In the genomic region with DNA sequence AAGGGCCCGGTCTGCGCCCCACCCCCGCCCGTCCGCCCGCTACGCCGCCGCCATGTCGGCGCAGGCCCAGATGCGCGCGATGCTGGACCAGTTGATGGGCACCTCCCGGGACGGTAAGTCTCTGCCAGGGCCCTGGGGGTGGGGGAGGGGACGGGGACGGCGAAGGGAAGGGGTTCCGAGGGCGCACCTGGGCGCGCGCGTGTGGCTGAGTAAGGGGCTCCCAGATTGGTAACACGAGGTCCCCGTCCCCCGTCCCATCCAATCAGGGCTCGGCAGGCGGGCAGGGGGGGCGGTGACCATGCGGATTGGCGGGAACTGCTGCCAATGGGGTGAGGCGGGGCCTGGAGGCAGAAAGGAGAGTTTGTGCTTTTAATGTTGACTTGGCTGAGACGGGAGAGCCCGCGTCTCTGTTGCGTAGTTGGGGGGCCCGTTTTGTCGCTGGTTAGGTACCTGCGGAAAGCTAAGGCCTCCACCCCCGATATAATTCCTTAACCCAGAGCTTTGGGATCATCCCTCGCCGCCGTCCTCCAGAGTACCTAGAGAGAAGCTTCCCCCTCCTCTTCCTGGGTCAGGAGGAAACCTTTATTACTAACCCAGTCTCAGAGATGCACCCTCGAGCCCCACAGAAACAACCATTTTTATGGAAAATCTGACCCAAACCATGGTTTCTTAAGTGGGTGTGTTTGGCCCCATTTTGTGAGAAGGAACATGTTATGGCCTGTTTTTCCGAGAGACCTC, we compare ENCODE assay signal across 1 cellular context.
TF ChIP-seq lines count a peak whose summit lies in the region.

No MANE protein-coding gene starts in this region.

TF ChIP-seq in GM12878, 131 proteins besides CTCF, POLR2A, EP300 and RAD21 (continued from another document and continues in another):
- TF ChIP-seq, protein P1, sequence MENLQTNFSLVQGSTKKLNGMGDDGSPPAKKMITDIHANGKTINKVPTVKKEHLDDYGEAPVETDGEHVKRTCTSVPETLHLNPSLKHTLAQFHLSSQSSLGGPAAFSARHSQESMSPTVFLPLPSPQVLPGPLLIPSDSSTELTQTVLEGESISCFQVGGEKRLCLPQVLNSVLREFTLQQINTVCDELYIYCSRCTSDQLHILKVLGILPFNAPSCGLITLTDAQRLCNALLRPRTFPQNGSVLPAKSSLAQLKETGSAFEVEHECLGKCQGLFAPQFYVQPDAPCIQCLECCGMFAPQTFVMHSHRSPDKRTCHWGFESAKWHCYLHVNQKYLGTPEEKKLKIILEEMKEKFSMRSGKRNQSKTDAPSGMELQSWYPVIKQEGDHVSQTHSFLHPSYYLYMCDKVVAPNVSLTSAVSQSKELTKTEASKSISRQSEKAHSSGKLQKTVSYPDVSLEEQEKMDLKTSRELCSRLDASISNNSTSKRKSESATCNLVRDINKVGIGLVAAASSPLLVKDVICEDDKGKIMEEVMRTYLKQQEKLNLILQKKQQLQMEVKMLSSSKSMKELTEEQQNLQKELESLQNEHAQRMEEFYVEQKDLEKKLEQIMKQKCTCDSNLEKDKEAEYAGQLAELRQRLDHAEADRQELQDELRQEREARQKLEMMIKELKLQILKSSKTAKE (IDR thresholded peaks at IDR 0.05; ENCODE audit: low read depth, poor library complexity, severe bottlenecking): peak; percentile 39
- TF ChIP-seq POLR2AphosphoS2 (IDR thresholded peaks at IDR 0.05; ENCODE audit: low read depth, low read length): no peak
- TF ChIP-seq BHLHE40 (IDR thresholded peaks at IDR 0.05; ENCODE audit: borderline replicate concordance in 1 of 2, low read depth in 2 of 2, low read length in 1 of 2): peak in 1 of 2 experiments; percentile 14; a peak in 1 of 4 replicates
- no peak for TF ChIP-seq STAT1 (conservative IDR thresholded peaks at IDR 0.05)
- peak; percentile 20 for TF ChIP-seq SMAD1 (IDR thresholded peaks at IDR 0.05; ENCODE audit: low read depth, partially characterized antibody)
- TF ChIP-seq CREB1 (IDR thresholded peaks at IDR 0.05; ENCODE audit: low read depth): peak; percentile 67
- TF ChIP-seq POU2F2 (IDR thresholded peaks at IDR 0.05; ENCODE audit: borderline replicate concordance, low read depth, low read length): 0 out of 3 replicates have a peak, but pooled peaks have one; percentile 56
- no peak for TF ChIP-seq ZNF24 (IDR thresholded peaks at IDR 0.05)
- peak; percentile 72 for TF ChIP-seq RELB (IDR thresholded peaks at IDR 0.05; ENCODE audit: low read depth)
- TF ChIP-seq RFX5 (IDR thresholded peaks at IDR 0.05; ENCODE audit: low read depth, low read length): 0 out of 2 replicates have a peak, but pooled peaks have one; percentile 10
- TF ChIP-seq MXI1 (IDR thresholded peaks at IDR 0.05; ENCODE audit: low read depth, low read length): peak; percentile 53; the same call in 1 of the 2 replicates
- TF ChIP-seq TCF12 (IDR thresholded peaks at IDR 0.05; ENCODE audit: low read depth, low read length): peak; percentile 1; the same call in 1 of the 2 replicates
- peak; percentile 57 for TF ChIP-seq MEF2B (IDR thresholded peaks at IDR 0.05; ENCODE audit: partially characterized antibody, poor library complexity, severe bottlenecking)
- TF ChIP-seq BMI1 (IDR thresholded peaks at IDR 0.05; ENCODE audit: borderline replicate concordance): no peak
- peak; percentile 47 for TF ChIP-seq FOS (IDR thresholded peaks at IDR 0.05; ENCODE audit: borderline replicate concordance, extremely low read depth, insufficient read length)
- TF ChIP-seq, protein P2, sequence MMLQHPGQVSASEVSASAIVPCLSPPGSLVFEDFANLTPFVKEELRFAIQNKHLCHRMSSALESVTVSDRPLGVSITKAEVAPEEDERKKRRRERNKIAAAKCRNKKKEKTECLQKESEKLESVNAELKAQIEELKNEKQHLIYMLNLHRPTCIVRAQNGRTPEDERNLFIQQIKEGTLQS (IDR thresholded peaks at IDR 0.05; ENCODE audit: borderline replicate concordance, extremely low read depth, low read depth, low read length): no peak
- peak; percentile 75 for TF ChIP-seq DPF2 (IDR thresholded peaks at IDR 0.05)
- TF ChIP-seq PBX3 (IDR thresholded peaks at IDR 0.05; ENCODE audit: insufficient replicate concordance, low read depth, low read length): peak; percentile 95
- TF ChIP-seq SMAD5 (IDR thresholded peaks at IDR 0.05; ENCODE audit: low read depth): no peak
- no peak for TF ChIP-seq SUZ12 (IDR thresholded peaks at IDR 0.05; ENCODE audit: unreplicated experiment)
- no peak for TF ChIP-seq IRF4 (IDR thresholded peaks at IDR 0.05; ENCODE audit: low read depth, low read length)
- no peak for TF ChIP-seq RAD51 (IDR thresholded peaks at IDR 0.05)
- TF ChIP-seq ZNF592 (IDR thresholded peaks at IDR 0.05): no peak
- TF ChIP-seq ZNF687 (IDR thresholded peaks at IDR 0.05): no peak
- peak; percentile 91 for TF ChIP-seq YY1 (IDR thresholded peaks at IDR 0.05; ENCODE audit: low read depth, low read length)
- no peak for TF ChIP-seq EGR1 (IDR thresholded peaks at IDR 0.05; ENCODE audit: borderline replicate concordance in 1 of 2, low read depth in 2 of 2, low read length in 2 of 2)
- TF ChIP-seq RB1 (IDR thresholded peaks at IDR 0.05; ENCODE audit: borderline replicate concordance): 0 out of 2 replicates have a peak, but pooled peaks have one; percentile 63
- TF ChIP-seq IRF3 (IDR thresholded peaks at IDR 0.05): peak; percentile 76
- peak; percentile 58; the same call in 1 of the 2 replicates for TF ChIP-seq HDGF (IDR thresholded peaks at IDR 0.05)
- no peak for TF ChIP-seq ZBTB40 (IDR thresholded peaks at IDR 0.05; ENCODE audit: borderline replicate concordance)
- TF ChIP-seq IKZF2 (IDR thresholded peaks at IDR 0.05): peak; percentile 18 to 24; a peak in 2 of 4 replicates
- no peak for TF ChIP-seq ZZZ3 (IDR thresholded peaks at IDR 0.05; ENCODE audit: control insufficient read depth, insufficient read length, low read depth)
- no peak for TF ChIP-seq SIX5 (IDR thresholded peaks at IDR 0.05; ENCODE audit: low read depth, low read length, severe bottlenecking)
- TF ChIP-seq YBX1 (IDR thresholded peaks at IDR 0.05): no peak
